Comparison of ENCODE assay signal across 27 cellular contexts in genomic region chr14:32374155-32374554, GRCh38. TPM values are rescaled to one million over a fixed set of nuclear protein-coding genes. Genes with fewer than 3 reads are reported as not detected.
A peak's percentile ranks its signal among the peaks of the same experiment; 100 is the strongest.
DNase-seq lines count a peak whose midpoint lies in the region; ATAC-seq, FAIRE-seq and TF ChIP-seq lines count a peak whose summit lies in the region.
"Had no signal": no experiment of that assay in that cellular context is flagged by ENCODE, and none has a peak within 500 bp of the region (broad histone marks: within the 10 kb centered on the region; RNA-seq: fewer than 3 reads in every experiment).

No MANE protein-coding gene starts in this region.

- no peak overlapping the region for H3K9ac ChIP-seq in PC-3 (ENCODE audit: low read length)
- H3K9ac ChIP-seq in keratinocyte (ENCODE audit: control insufficient read depth, extremely low read depth, insufficient read depth, low read length) = peak overlapping the region; percentile 11

- intact Hi-C loops in PC-3 (cut with micrococcal nuclease) = loop anchor here (5.0 kb wide), 1 partner anchor 297 kb away; the partner anchor contains the start of gene ARHGAP5

- H3F3A ChIP-seq in PC-3 (ENCODE audit: low read length, unreplicated experiment) = peaks cover 13% of the 10 kb centered on the region

- DNase-seq in PC-3 = peak; percentile 5
- peak; percentile 29 for DNase-seq in choroid plexus epithelial cell (ENCODE audit: low read depth)
- peak; percentile 35 for DNase-seq in keratinocyte (ENCODE audit: low read depth, low spot score)
- no peak for DNase-seq in SKM-1 (lab: John Stamatoyannopoulos, UW; ENCODE audit: unreplicated experiment)
- no peak for DNase-seq in frontal cortex (ENCODE audit: low spot score in 2 of 2)
- DNase-seq: activated CD4-positive, alpha-beta T cell treated with anti-CD3 and anti-CD28 coated beads for 36 hours; activated CD8-positive, alpha-beta T cell treated with anti-CD3 and anti-CD28 coated beads, Interleukin-2, amount 10 ng/mL, durations not matched to agents 7 days and 5 days; activated effector memory CD4-positive, alpha-beta T cell treated with Interleukin-2 at 50 U/mL for 16 hours; AML-193; CD4-positive, alpha-beta memory T cell; foreskin melanocyte; mesendoderm; MG63; NCI-H2081; NCI-H748 treated with DMSO at 0.1 percent for 48 hours; sigmoid colon; stimulated activated naive CD8-positive, alpha-beta T cell treated with anti-CD3 and anti-CD28 coated beads, Interleukin-15, Interleukin-2, amounts not matched to agents 100 U/mL and 50 U/mL, for 24 hours; thyroid gland had no signal

- H4K20me1 ChIP-seq in PC-3 (ENCODE audit: low read length) (no peaks in the 10 kb centered on the region), keratinocyte (ENCODE audit: control insufficient read depth, extremely low read depth, insufficient read depth, low read length) (no peaks in the 10 kb centered on the region)

- POLR2A ChIA-PET in PC-3 (lab: Charles Lee; ENCODE audit: unreplicated experiment) = no interaction called here

- dilution Hi-C loops in keratinocyte (cut with MboI; ENCODE audit: extremely low pct_ligation_motif_present, low sequenced_read_pairs) = no loop called here

- ATAC-seq in PC-3 = no peak
- ATAC-seq in HG02840 (IDR thresholded peaks at IDR 0.05; ENCODE audit: low FRiP score, unreplicated experiment) = no peak
- no peak for ATAC-seq in GM21717 (IDR thresholded peaks at IDR 0.05; ENCODE audit: unreplicated experiment)
- ATAC-seq: activated CD4-positive, alpha-beta T cell treated with anti-CD3 and anti-CD28 coated beads for 36 hours; activated CD8-positive, alpha-beta T cell treated with anti-CD3 and anti-CD28 coated beads, Interleukin-2, amount 10 ng/mL, durations not matched to agents 7 days and 5 days; left lobe of liver; stimulated activated naive CD8-positive, alpha-beta T cell treated with anti-CD3 and anti-CD28 coated beads, Interleukin-15, Interleukin-2, amounts not matched to agents 100 U/mL and 50 U/mL, for 24 hours had no signal

- H3K4me1 ChIP-seq in ACC112 (ENCODE audit: control insufficient read depth, insufficient read depth, low read length, unreplicated experiment) (peaks cover 39% of the 10 kb centered on the region), PC-3 (ENCODE audit: insufficient read depth, low read length) (peaks cover 43% of the 10 kb centered on the region), keratinocyte (ENCODE audit: control insufficient read depth, extremely low read depth, insufficient read depth, low read length) (peaks cover 54% of the 10 kb centered on the region)
- H3K4me1 ChIP-seq: thyroid gland, vagina had no signal

- H3K27ac ChIP-seq in ACC112 (ENCODE audit: low read depth, low read length) (peak overlapping the region; percentile 81), PC-3 (ENCODE audit: low read length) (no peak overlapping the region), keratinocyte (ENCODE audit: control insufficient read depth, insufficient read depth, low read length) (peak overlapping the region; percentile 86)
- H3K27ac ChIP-seq: ascending aorta, sigmoid colon, SJSA1, thyroid gland, vagina had no signal

- TF ChIP-seq CTCF in PC-3 (conservative IDR thresholded peaks at IDR 0.05; ENCODE audit: low read depth, low read length) (no peak), choroid plexus epithelial cell (conservative IDR thresholded peaks at IDR 0.05; ENCODE audit: low read depth, low read length) (no peak), keratinocyte (optimal IDR thresholded peaks at IDR 0.05 in 1 of 3, IDR thresholded peaks at IDR 0.05 in 1 of 3, conservative IDR thresholded peaks at IDR 0.05 in 1 of 3; ENCODE audit: extremely low read depth in 1 of 3, insufficient read depth in 2 of 3, low read length in 3 of 3) (no peak)

- BruUV-seq in PC-3 (replicated peaks; lab: Mats Ljungman, UMichigan) = no TSS peak

- H3K9me3 ChIP-seq in PC-3 (ENCODE audit: low read length) = no peaks in the 10 kb centered on the region
- no peaks in the 10 kb centered on the region for H3K9me3 ChIP-seq in keratinocyte (ENCODE audit: control insufficient read depth, low read depth, low read length)
- H3K9me3 ChIP-seq: ascending aorta, MG63, sigmoid colon, SJSA1, thyroid gland, vagina had no signal

- H3K36me3 ChIP-seq in ACC112 (ENCODE audit: insufficient read depth, low read length) (no peaks in the 10 kb centered on the region), PC-3 (ENCODE audit: low read depth, low read length) (no peaks in the 10 kb centered on the region), keratinocyte (ENCODE audit: control insufficient read depth in 2 of 2, extremely low read depth in 1 of 2, insufficient read depth in 2 of 2, low read length in 2 of 2) (no peaks in the 10 kb centered on the region)
- H3K36me3 ChIP-seq: ascending aorta, MG63, sigmoid colon, SJSA1, thyroid gland, vagina had no signal

- no peak overlapping the region for H3K4me2 ChIP-seq in PC-3 (ENCODE audit: low read length)
- H3K4me2 ChIP-seq in keratinocyte (ENCODE audit: control insufficient read depth, extremely low read depth, insufficient read depth, low read depth, low read length) = peak overlapping the region; percentile 17

- H3K4me3 ChIP-seq in ACC112 (ENCODE audit: low read depth, low read length) (no peak overlapping the region), PC-3 (ENCODE audit: low read length) (no peak overlapping the region), choroid plexus epithelial cell (ENCODE audit: low read depth, low read length) (no peak overlapping the region), keratinocyte (ENCODE audit: control insufficient read depth in 2 of 3, extremely low read depth in 1 of 3, insufficient read depth in 2 of 3, low read depth in 1 of 3, low read length in 3 of 3) (no peak overlapping the region)
- H3K4me3 ChIP-seq: ascending aorta, MG63, sigmoid colon, SJSA1, thyroid gland, vagina had no signal

- CTCF ChIA-PET in PC-3 (lab: Charles Lee) = no interaction called here

- no peaks in the 10 kb centered on the region for H3K9me1 ChIP-seq in keratinocyte (ENCODE audit: control insufficient read depth, extremely low read depth, insufficient read depth, low read length)

- no peaks in the 10 kb centered on the region for H3K9me2 ChIP-seq in PC-3 (replicated peaks; ENCODE audit: low read length)

- H3K27me3 ChIP-seq in ACC112 (ENCODE audit: insufficient read depth, low read length) (no peaks in the 10 kb centered on the region), PC-3 (ENCODE audit: low read length) (no peaks in the 10 kb centered on the region), keratinocyte (ENCODE audit: control insufficient read depth, extremely low read depth, insufficient read depth, low read length) (no peaks in the 10 kb centered on the region)
- H3K27me3 ChIP-seq: ascending aorta, MG63, sigmoid colon, SJSA1, thyroid gland, vagina had no signal

- H3K79me2 ChIP-seq in ACC112 (ENCODE audit: control insufficient read depth, insufficient read depth, low read length, unreplicated experiment) (no peaks in the 10 kb centered on the region), PC-3 (ENCODE audit: low read length) (no peaks in the 10 kb centered on the region), keratinocyte (ENCODE audit: control insufficient read depth, insufficient read depth, low read length) (no peaks in the 10 kb centered on the region)

- peak overlapping the region; percentile 79 for H2AFZ ChIP-seq in ACC112 (ENCODE audit: low read length, unreplicated experiment)
- no peak overlapping the region for H2AFZ ChIP-seq in PC-3 (ENCODE audit: low read length)
- H2AFZ ChIP-seq in keratinocyte (ENCODE audit: control insufficient read depth, low read length) = no peak overlapping the region

- peak; percentile 97 for FAIRE-seq in keratinocyte (lab: Jason Lieb, UNC)
- FAIRE-seq in frontal cortex (lab: Jason Lieb, UNC) = no peak
- FAIRE-seq: endothelial cell of umbilical vein, H54 had no signal

RNA-seq across cellular contexts. Expression of gene AKAP6, which starts 45.1 kb away (rescaled TPM):
- total RNA-seq in PC-3 (2014; rRNA removed) (1.5 and 2.8 TPM in 2 replicates), frontal cortex (102 TPM)
- polyA plus RNA-seq in keratinocyte = 1.3 to 2.6 TPM (median 2.0 TPM) in 3 replicates
- polyA plus RNA-seq in keratinocyte (2011; ENCODE audit: low read depth) = 2.0 TPM
- 1.6 and 2.4 TPM in 2 replicates for polyA plus RNA-seq in keratinocyte (2011; cell fraction: cytosol; rRNA removed)
- 4.0 and 4.2 TPM in 2 replicates for polyA plus RNA-seq in keratinocyte (2011; cell fraction: nucleus; rRNA removed)
- polyA plus RNA-seq in keratinocyte (2012; ENCODE audit: low replicate concordance) = 0.78 and 1.7 TPM in 2 replicates
- polyA minus RNA-seq in keratinocyte = 2.3 to 13.4 TPM (median 11.1 TPM) in 3 replicates
- 2.5 TPM for polyA minus RNA-seq in keratinocyte (2011; cell fraction: cytosol; rRNA and poly(A)+ RNA removed)
- 13.6 and 23.6 TPM in 2 replicates for polyA minus RNA-seq in keratinocyte (2011; cell fraction: nucleus; rRNA and poly(A)+ RNA removed)

Comparison
In these comparisons a context has a peak if more than half of its experiments do, and no peak if none do; other contexts are left out.
1. DNase-seq: peak in PC-3 (single experiment), choroid plexus epithelial cell (single experiment) and keratinocyte (single experiment); none in SKM-1 (single experiment) and frontal cortex (0 of 2).
2. RNA of gene AKAP6, which starts 45.1 kb away (total RNA-seq): 102 TPM in frontal cortex (single experiment); 1.5 to 2.8 TPM in PC-3; every median in the first group is over 10 times any median in the second.